In genomic region chr12:122227341-122227740, GRCh38 we compare ENCODE assay signal across 2 cellular contexts.
TF ChIP-seq lines count a peak whose summit lies in the region.

No MANE protein-coding gene starts in this region.

TF ChIP-seq in SK-N-SH, 30 proteins besides CTCF, POLR2A, EP300 and RAD21 (continued from another document):
- TF ChIP-seq MXI1 (IDR thresholded peaks at IDR 0.05; ENCODE audit: low read depth, low read length), result peak; percentile 85
- no peak for TF ChIP-seq FOSL2 (IDR thresholded peaks at IDR 0.05; ENCODE audit: borderline replicate concordance, low read depth)
- TF ChIP-seq NRF1 (IDR thresholded peaks at IDR 0.05; ENCODE audit: low read depth, low read length), result peak; percentile 40; the same call in 1 of the 2 replicates
- TF ChIP-seq, protein P1, sequence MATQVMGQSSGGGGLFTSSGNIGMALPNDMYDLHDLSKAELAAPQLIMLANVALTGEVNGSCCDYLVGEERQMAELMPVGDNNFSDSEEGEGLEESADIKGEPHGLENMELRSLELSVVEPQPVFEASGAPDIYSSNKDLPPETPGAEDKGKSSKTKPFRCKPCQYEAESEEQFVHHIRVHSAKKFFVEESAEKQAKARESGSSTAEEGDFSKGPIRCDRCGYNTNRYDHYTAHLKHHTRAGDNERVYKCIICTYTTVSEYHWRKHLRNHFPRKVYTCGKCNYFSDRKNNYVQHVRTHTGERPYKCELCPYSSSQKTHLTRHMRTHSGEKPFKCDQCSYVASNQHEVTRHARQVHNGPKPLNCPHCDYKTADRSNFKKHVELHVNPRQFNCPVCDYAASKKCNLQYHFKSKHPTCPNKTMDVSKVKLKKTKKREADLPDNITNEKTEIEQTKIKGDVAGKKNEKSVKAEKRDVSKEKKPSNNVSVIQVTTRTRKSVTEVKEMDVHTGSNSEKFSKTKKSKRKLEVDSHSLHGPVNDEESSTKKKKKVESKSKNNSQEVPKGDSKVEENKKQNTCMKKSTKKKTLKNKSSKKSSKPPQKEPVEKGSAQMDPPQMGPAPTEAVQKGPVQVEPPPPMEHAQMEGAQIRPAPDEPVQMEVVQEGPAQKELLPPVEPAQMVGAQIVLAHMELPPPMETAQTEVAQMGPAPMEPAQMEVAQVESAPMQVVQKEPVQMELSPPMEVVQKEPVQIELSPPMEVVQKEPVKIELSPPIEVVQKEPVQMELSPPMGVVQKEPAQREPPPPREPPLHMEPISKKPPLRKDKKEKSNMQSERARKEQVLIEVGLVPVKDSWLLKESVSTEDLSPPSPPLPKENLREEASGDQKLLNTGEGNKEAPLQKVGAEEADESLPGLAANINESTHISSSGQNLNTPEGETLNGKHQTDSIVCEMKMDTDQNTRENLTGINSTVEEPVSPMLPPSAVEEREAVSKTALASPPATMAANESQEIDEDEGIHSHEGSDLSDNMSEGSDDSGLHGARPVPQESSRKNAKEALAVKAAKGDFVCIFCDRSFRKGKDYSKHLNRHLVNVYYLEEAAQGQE (IDR thresholded peaks at IDR 0.05; ENCODE audit: low read depth, low read length), result no peak

TF ChIP-seq in SK-N-SH treated with all-trans-retinoic acid at 6 μM for 48 hours, 23 proteins besides CTCF, POLR2A, EP300 and RAD21:
- no peak for TF ChIP-seq CREB5 (CRISPR knock-in tag; IDR thresholded peaks at IDR 0.05; ENCODE audit: low read depth)
